In genomic region chr16:85580684-85581083, GRCh38 we compare ENCODE assay signal across 27 cellular contexts. TPM values are rescaled to one million over a fixed set of nuclear protein-coding genes. Genes with fewer than 3 reads are reported as not detected.
DNase-seq lines count a peak whose midpoint lies in the region; ATAC-seq and TF ChIP-seq lines count a peak whose summit lies in the region.
"Had no signal": no experiment of that assay in that cellular context is flagged by ENCODE, and none has a peak within 500 bp of the region (broad histone marks: within the 10 kb centered on the region; RNA-seq: fewer than 3 reads in every experiment).

No MANE protein-coding gene starts in this region.

- H4K8ac ChIP-seq in IMR-90 (ENCODE audit: low read depth in 2 of 2, low read length in 2 of 2), result no peak overlapping the region

- no TSS peak for BruUV-seq in IMR-90 (replicated peaks; lab: Mats Ljungman, UMichigan)

- H3K4ac ChIP-seq in IMR-90 (ENCODE audit: low read depth, low read length), result no peak overlapping the region

- no peak overlapping the region for H3K18ac ChIP-seq in IMR-90 (ENCODE audit: low read depth, low read length)

- POLR2A ChIA-PET in IMR-90 (lab: Charles Lee; ENCODE audit: unreplicated experiment), result no interaction called here

- in situ Hi-C loops in IMR-90 (cut with MboI; ENCODE audit: low sequenced_read_pairs), result no loop called here

- no peak for DNase-seq in IMR-90
- no peak for DNase-seq in nephron progenitor cell
- DNase-seq in type B pancreatic cell (ENCODE audit: extremely low spot score, unreplicated experiment), result no peak
- DNase-seq in AG08396 (ENCODE audit: low spot score), result no peak
- no peak for DNase-seq in retina
- no peak for DNase-seq in NCI-H69 (lab: John Stamatoyannopoulos, UW)
- DNase-seq: activated CD4-positive, alpha-beta T cell treated with anti-CD3 and anti-CD28 coated beads for 1 hour; activated CD8-positive, alpha-beta T cell treated with anti-CD3 and anti-CD28 coated beads for 36 hours; C1 segment of cervical spinal cord; effector CD4-positive, alpha-beta T cell; HCEC 1CT; midbrain; naive B cell; NCI-H146; NCI-H2107; NCI-H748 treated with DMSO at 0.1 percent for 48 hours; ovary; Peyer's patch; SHP77 treated with DMSO at 0.1 percent for 48 hours; small intestine; stimulated activated CD4-positive, alpha-beta T cell treated with anti-CD3 and anti-CD28 coated beads, Interleukin-1b, Interleukin-23, amount 100 ng/mL, for 48 hours; testis had no signal

- H4K91ac ChIP-seq in IMR-90 (ENCODE audit: insufficient read depth, low read depth, low read length), result no peak overlapping the region

- H2BK20ac ChIP-seq in IMR-90 (ENCODE audit: low read depth, low read length), result no peak overlapping the region

- no peaks in the 10 kb centered on the region for H3K9me3 ChIP-seq in IMR-90 (ENCODE audit: control insufficient read depth, insufficient read depth, low read length)
- H3K9me3 ChIP-seq: ovary, Peyer's patch, testis had no signal

- H2AFZ ChIP-seq in IMR-90 (replicated peaks; ENCODE audit: low read length, poor library complexity), result no peak overlapping the region

- H3K4me1 Mint-ChIP-seq in dendritic cell treated with granulocyte-macrophage colony-stimulating factor and Interleukin-4, amounts not matched to agents 40 ng/mL and 50 ng/mL, for 4 days (ENCODE audit: low read depth), result peaks cover 55% of the 10 kb centered on the region
- H3K4me1 Mint-ChIP-seq in nephron progenitor cell, result peaks cover 84% of the 10 kb centered on the region
- peaks cover 66% of the 10 kb centered on the region for H3K4me1 Mint-ChIP-seq in type B pancreatic cell (ENCODE audit: unreplicated experiment)

- intact Hi-C loops in IMR-90 (cut with micrococcal nuclease), result no loop called here
- intact Hi-C loops in dendritic cell treated with granulocyte-macrophage colony-stimulating factor and Interleukin-4, amounts not matched to agents 40 ng/mL and 50 ng/mL, for 4 days (cut with micrococcal nuclease), result no loop called here

- H2BK120ac ChIP-seq in IMR-90 (ENCODE audit: low read depth, low read length), result no peak overlapping the region

- CTCF ChIA-PET in IMR-90 (lab: Yijun Ruan, JAX), result no interaction called here

- no peak overlapping the region for H3K4me2 ChIP-seq in IMR-90 (ENCODE audit: low read depth, low read length)

- dilution Hi-C loops in IMR-90 (cut with HindIII; ENCODE audit: low sequenced_read_pairs, unreplicated experiment), result no loop called here

- no peak for TF ChIP-seq POLR2A in IMR-90 (IDR thresholded peaks at IDR 0.05; ENCODE audit: low read depth, low read length)

- H3K27me3 ChIP-seq in IMR-90 (ENCODE audit: control insufficient read depth, insufficient read depth, low read length), result no peaks in the 10 kb centered on the region
- H3K27me3 ChIP-seq: ovary, Peyer's patch, testis had no signal

- H3K79me1 ChIP-seq in IMR-90 (ENCODE audit: low read depth in 1 of 2, low read length in 2 of 2), result peaks cover 37 to 94% of the 10 kb centered on the region in 2 experiments

- H3K14ac ChIP-seq in IMR-90 (replicated peaks; ENCODE audit: low read depth, low read length), result no peak overlapping the region

- H3K4me3 ChIP-seq in IMR-90 (ENCODE audit: insufficient read depth, low read depth, low read length), result no peak overlapping the region
- H3K4me3 ChIP-seq: ovary, Peyer's patch, testis had no signal

- H3K9me3 Mint-ChIP-seq in dendritic cell treated with granulocyte-macrophage colony-stimulating factor and Interleukin-4, amounts not matched to agents 40 ng/mL and 50 ng/mL, for 4 days, result no peaks in the 10 kb centered on the region
- H3K9me3 Mint-ChIP-seq in nephron progenitor cell (no peaks in the 10 kb centered on the region), type B pancreatic cell (no peaks in the 10 kb centered on the region)
- H3K9me3 Mint-ChIP-seq: activated CD8-positive, alpha-beta T cell treated with anti-CD3 and anti-CD28 coated beads for 36 hours; activated naive CD4-positive, alpha-beta T cell treated with anti-CD3 and anti-CD28 coated beads, Interleukin-2, amount 50 U/mL, for 72 hours; activated T-helper 2 cell treated with anti-CD3 and anti-CD28 coated beads, Interferon-gamma antibody, Interleukin-2, Interleukin-4, amounts not matched to agents 10 μg/mL and 5 μg/mL and 100 μg/mL, durations not matched to agents 14 hours and 24 hours and 36 hours; naive B cell; stimulated activated naive CD8-positive, alpha-beta T cell treated with anti-CD3 and anti-CD28 coated beads, Interleukin-15, Interleukin-2, amounts not matched to agents 100 ng/mL and 50 ng/mL, for 24 hours had no signal

- no peaks in the 10 kb centered on the region for H3K27me3 Mint-ChIP-seq in dendritic cell treated with granulocyte-macrophage colony-stimulating factor and Interleukin-4, amounts not matched to agents 40 ng/mL and 50 ng/mL, for 4 days
- H3K27me3 Mint-ChIP-seq in nephron progenitor cell (ENCODE audit: low read depth, poor library complexity) (peaks cover 60% of the 10 kb centered on the region), type B pancreatic cell (peaks cover 6% of the 10 kb centered on the region)
- H3K27me3 Mint-ChIP-seq: activated CD8-positive, alpha-beta T cell treated with anti-CD3 and anti-CD28 coated beads for 36 hours; naive B cell; stimulated activated naive CD8-positive, alpha-beta T cell treated with anti-CD3 and anti-CD28 coated beads, Interleukin-15, Interleukin-2, amounts not matched to agents 100 ng/mL and 50 ng/mL, for 24 hours had no signal

- no peak overlapping the region for H3K23ac ChIP-seq in IMR-90 (ENCODE audit: low read depth, low read length)

- no peak overlapping the region for H4K5ac ChIP-seq in IMR-90 (ENCODE audit: low read depth, low read length)

- ATAC-seq in IMR-90 (ENCODE audit: low read depth), result no peak
- ATAC-seq: activated CD8-positive, alpha-beta T cell treated with anti-CD3 and anti-CD28 coated beads for 36 hours; activated naive CD4-positive, alpha-beta T cell treated with anti-CD3 and anti-CD28 coated beads, Interleukin-2, amount 50 U/mL, for 72 hours; HepG2 had no signal

- H3K4me1 ChIP-seq in IMR-90 (ENCODE audit: control insufficient read depth, insufficient read depth, low read length), result peaks cover 38% of the 10 kb centered on the region

- H3K9ac ChIP-seq in IMR-90 (ENCODE audit: low read depth, low read length), result no peak overlapping the region

- H3K36me3 Mint-ChIP-seq in dendritic cell treated with granulocyte-macrophage colony-stimulating factor and Interleukin-4, amounts not matched to agents 40 ng/mL and 50 ng/mL, for 4 days (ENCODE audit: low read depth), result peaks cover 25% of the 10 kb centered on the region
- H3K36me3 Mint-ChIP-seq in nephron progenitor cell (ENCODE audit: low read depth) (no peaks in the 10 kb centered on the region), type B pancreatic cell (peaks cover 4% of the 10 kb centered on the region)
- H3K36me3 Mint-ChIP-seq: activated naive CD4-positive, alpha-beta T cell treated with anti-CD3 and anti-CD28 coated beads, Interleukin-2, amount 50 U/mL, for 72 hours; naive B cell had no signal

- no peak overlapping the region for H3K56ac ChIP-seq in IMR-90 (ENCODE audit: extremely low read depth, insufficient read depth, low read length)

- peak overlapping the region; percentile 25 for H3K27ac Mint-ChIP-seq in dendritic cell treated with granulocyte-macrophage colony-stimulating factor and Interleukin-4, amounts not matched to agents 40 ng/mL and 50 ng/mL, for 4 days
- H3K27ac Mint-ChIP-seq in nephron progenitor cell (no peak overlapping the region), type B pancreatic cell (peak overlapping the region; percentile 46)
- H3K27ac Mint-ChIP-seq: activated CD8-positive, alpha-beta T cell treated with anti-CD3 and anti-CD28 coated beads for 36 hours; activated naive CD4-positive, alpha-beta T cell treated with anti-CD3 and anti-CD28 coated beads, Interleukin-2, amount 50 U/mL, for 72 hours; activated T-helper 2 cell treated with anti-CD3 and anti-CD28 coated beads, Interferon-gamma antibody, Interleukin-2, Interleukin-4, amounts not matched to agents 10 μg/mL and 5 μg/mL and 100 μg/mL, durations not matched to agents 14 hours and 24 hours and 36 hours; stimulated activated naive CD8-positive, alpha-beta T cell treated with anti-CD3 and anti-CD28 coated beads, Interleukin-15, Interleukin-2, amounts not matched to agents 100 ng/mL and 50 ng/mL, for 24 hours had no signal

- H3K9me1 ChIP-seq in IMR-90 (ENCODE audit: insufficient read depth, low read length), result peaks cover 7% of the 10 kb centered on the region; the same call in 1 of the 2 replicates

- H2AK9ac ChIP-seq in IMR-90 (replicated peaks; ENCODE audit: low read depth, low read length, poor library complexity), result no peak overlapping the region

- 0 out of 2 replicates have a peak overlapping the region, but pooled peaks have one; percentile 5 for H2AK5ac ChIP-seq in IMR-90 (ENCODE audit: low read depth, low read length)

- H3K4me3 Mint-ChIP-seq in dendritic cell treated with granulocyte-macrophage colony-stimulating factor and Interleukin-4, amounts not matched to agents 40 ng/mL and 50 ng/mL, for 4 days, result no peak overlapping the region
- H3K4me3 Mint-ChIP-seq in nephron progenitor cell (peak overlapping the region; percentile 36), type B pancreatic cell (peak overlapping the region; percentile 39)
- H3K4me3 Mint-ChIP-seq: activated CD8-positive, alpha-beta T cell treated with anti-CD3 and anti-CD28 coated beads for 36 hours; stimulated activated naive CD8-positive, alpha-beta T cell treated with anti-CD3 and anti-CD28 coated beads, Interleukin-15, Interleukin-2, amounts not matched to agents 100 ng/mL and 50 ng/mL, for 24 hours had no signal

- no peak overlapping the region for H3K27ac ChIP-seq in IMR-90 (ENCODE audit: insufficient read depth, low read length)
- H3K27ac ChIP-seq: ovary, testis had no signal

- TF ChIP-seq CTCF in IMR-90 (conservative IDR thresholded peaks at IDR 0.05; ENCODE audit: low read depth, low read length) (no peak), nephron progenitor cell (IDR thresholded peaks at IDR 0.05) (no peak), type B pancreatic cell (conservative IDR thresholded peaks at IDR 0.05) (no peak)

- WGBS in IMR-90 (ENCODE audit: extremely low coverage in 2 of 2, insufficient read length in 1 of 2), 2 experiments, result no CpG with 5 or more reads among the region's 7 CpGs

- H2BK15ac ChIP-seq in IMR-90 (ENCODE audit: low read depth, low read length), result no peak overlapping the region

- peaks cover 67% of the 10 kb centered on the region for H4K20me1 ChIP-seq in IMR-90 (ENCODE audit: insufficient read depth, low read length)

- no peaks in the 10 kb centered on the region for H3K36me3 ChIP-seq in IMR-90 (ENCODE audit: control insufficient read depth, insufficient read depth, low read length)
- H3K36me3 ChIP-seq: ovary, Peyer's patch had no signal

- no peak for TF ChIP-seq RAD21 in IMR-90 (IDR thresholded peaks at IDR 0.05; ENCODE audit: low read length)

- no peak overlapping the region for H2BK5ac ChIP-seq in IMR-90 (ENCODE audit: low read depth, low read length, poor library complexity, severe bottlenecking)

TF ChIP-seq in IMR-90, 13 proteins besides CTCF, POLR2A, EP300 and RAD21 (continues in another document):
- no peak for TF ChIP-seq FOS (IDR thresholded peaks at IDR 0.05; ENCODE audit: low read depth, low read length)

RNA-seq across cellular contexts. Expression of gene GSE1, which starts 32.4 kb away (rescaled TPM):
- 9.4 and 14.9 TPM in 2 replicates for total RNA-seq in IMR-90 (2012; rRNA removed)
- polyA plus RNA-seq in IMR-90 (2012; rRNA removed), result 25.5 and 30.8 TPM in 2 replicates
- 17.0 and 25.6 TPM in 2 replicates for polyA plus RNA-seq in IMR-90 (2012; cell fraction: cytosol; rRNA removed)
- 79.5 and 93.9 TPM in 2 replicates for polyA plus RNA-seq in IMR-90 (2012; cell fraction: nucleus; rRNA removed; ENCODE audit: low replicate concordance)
- 101 and 112 TPM in 2 replicates for total RNA-seq in type B pancreatic cell (ENCODE audit: low replicate concordance)
